In genomic region chr9:18606831-18607230, GRCh38 we compare ENCODE assay signal across 15 cellular contexts.
DNase-seq lines count a peak whose midpoint lies in the region; FAIRE-seq and TF ChIP-seq lines count a peak whose summit lies in the region.
"Had no signal": no experiment of that assay in that cellular context is flagged by ENCODE, and none has a peak within 500 bp of the region (broad histone marks: within the 10 kb centered on the region; RNA-seq: fewer than 3 reads in every experiment).

No MANE protein-coding gene starts in this region.

- H3K36me3 ChIP-seq in NT2/D1 (ENCODE audit: insufficient read depth, insufficient read length, low read length) (no peaks in the 10 kb centered on the region), tibial nerve (no peaks in the 10 kb centered on the region)
- H3K36me3 ChIP-seq: SJSA1 had no signal

- DNase-seq in NCI-H2171 treated with DMSO at 0.1 percent for 48 hours (lab: John Stamatoyannopoulos, UW) = peak; percentile 6
- DNase-seq in NCI-H2171 (lab: John Stamatoyannopoulos, UW) = no peak
- DNase-seq in NT2/D1 (ENCODE audit: low read depth, low spot score) = peak; percentile 62
- peak; percentile 47 for DNase-seq in iPS DF 19.7 (ENCODE audit: low read depth, low spot score)
- no peak for DNase-seq in tibial nerve (ENCODE audit: low spot score in 2 of 2)
- DNase-seq in NCI-H526 (lab: John Stamatoyannopoulos, UW) = no peak
- DNase-seq in urothelium cell line (ENCODE audit: low spot score) = no peak
- DNase-seq in AML-193 (lab: John Stamatoyannopoulos, UW) = no peak
- DNase-seq: 8988T; activated CD4-positive, CD25-positive, alpha-beta regulatory T cell; head of caudate nucleus; NCI-H446 treated with DMSO at 0.1 percent for 48 hours had no signal

- no peak for TF ChIP-seq POLR2A in tibial nerve (IDR thresholded peaks at IDR 0.05)

- peak in 1 of 2 donors; percentile 11 for TF ChIP-seq EP300 in tibial nerve (IDR thresholded peaks at IDR 0.05)

- no peaks in the 10 kb centered on the region for H3K27me3 ChIP-seq in NT2/D1 (ENCODE audit: insufficient read depth, insufficient read length)
- no peaks in the 10 kb centered on the region for H3K27me3 ChIP-seq in tibial nerve
- H3K27me3 ChIP-seq: SJSA1 had no signal

- H3K4me1 ChIP-seq in NT2/D1 (ENCODE audit: insufficient read depth, insufficient read length) (peaks cover 2% of the 10 kb centered on the region), tibial nerve (peaks cover 5 to 37% (median 21%) of the 10 kb centered on the region in 4 donors)

- H3K9me3 ChIP-seq in NT2/D1 (ENCODE audit: insufficient read depth, low read length) (peaks cover 18% of the 10 kb centered on the region), tibial nerve (no peaks in the 10 kb centered on the region)
- H3K9me3 ChIP-seq: SJSA1 had no signal

- FAIRE-seq in urothelium cell line (lab: Jason Lieb, UNC) = no peak
- FAIRE-seq: GM18507 had no signal

- H3K9ac ChIP-seq in NT2/D1 (ENCODE audit: insufficient read length, low read depth) = no peak overlapping the region

- TF ChIP-seq CTCF in tibial nerve (IDR thresholded peaks at IDR 0.05) = no peak

- peak overlapping the region; percentile 43 to 80 (median 59) for H3K27ac ChIP-seq in tibial nerve
- H3K27ac ChIP-seq: SJSA1 had no signal

- no peak overlapping the region for H3K4me3 ChIP-seq in NT2/D1 (ENCODE audit: insufficient read length, low read depth)
- H3K4me3 ChIP-seq in tibial nerve = no peak overlapping the region
- H3K4me3 ChIP-seq: SJSA1, skin epidermis had no signal

Comparison
In these comparisons a context has a peak if more than half of its experiments do, and no peak if none do; other contexts are left out.
1. DNase-seq: peak in NCI-H2171 treated with DMSO at 0.1 percent for 48 hours (single experiment), NT2/D1 (single experiment) and iPS DF 19.7 (single experiment); none in NCI-H2171 (single experiment), tibial nerve (0 of 2), NCI-H526 (0 of 2), urothelium cell line (single experiment) and AML-193 (0 of 2).